ENCODE assay signal across 25 cellular contexts in genomic region chr4:100762738-100763137, GRCh38.
DNase-seq lines count a peak whose midpoint lies in the region; ATAC-seq, FAIRE-seq and TF ChIP-seq lines count a peak whose summit lies in the region.
"Had no signal": no experiment of that assay in that cellular context is flagged by ENCODE, and none has a peak within 500 bp of the region (broad histone marks: within the 10 kb centered on the region; RNA-seq: fewer than 3 reads in every experiment).

No MANE protein-coding gene starts in this region.

- intact Hi-C loops in HCT116 (cut with micrococcal nuclease) = no loop called here
- intact Hi-C loops in body of pancreas (cut with DNase I) = no loop called here
- intact Hi-C loops in pancreas (cut with DNase I) = no loop called here
- intact Hi-C loops in vagina (cut with DNase I) = no loop called here

- TF ChIP-seq POLR2A in HCT116 (IDR thresholded peaks at IDR 0.05; ENCODE audit: borderline replicate concordance, extremely low read depth, insufficient read depth, insufficient read length) = no peak
- no peak for TF ChIP-seq POLR2A in body of pancreas (IDR thresholded peaks at IDR 0.05)
- TF ChIP-seq POLR2A in vagina (IDR thresholded peaks at IDR 0.05) = no peak

- H3K36me3 ChIP-seq in HCT116 (ENCODE audit: control insufficient read depth in 1 of 2, insufficient read depth in 2 of 2, low read length in 2 of 2) (no peaks in the 10 kb centered on the region), body of pancreas (replicated peaks in 1 of 2; ENCODE audit: insufficient read depth in 1 of 2, low read depth in 2 of 2) (no peaks in the 10 kb centered on the region), pancreas (no peaks in the 10 kb centered on the region), vagina (no peaks in the 10 kb centered on the region)
- H3K36me3 ChIP-seq: BE2C, BLaER1 had no signal

- POLR2A ChIA-PET in HCT116 (lab: Charles Lee) = no interaction called here

- TF ChIP-seq RAD21 in HCT116 (IDR thresholded peaks at IDR 0.05; ENCODE audit: low read depth) = no peak

- H3K27ac ChIP-seq in HCT116 (ENCODE audit: low read depth, low read length) (no peak overlapping the region), body of pancreas (no peak overlapping the region), pancreas (peak overlapping the region in 1 of 4 donors; percentile 22), vagina (no peak overlapping the region)
- H3K27ac ChIP-seq: BLaER1 had no signal

- DNase-seq in HCT116 (ENCODE audit: low read depth, low spot score) (no peak), body of pancreas (peak in 1 of 4 donors; percentile 11), pancreas (no peak), NCI-H187 treated with DMSO at 0.1 percent for 48 hours (lab: John Stamatoyannopoulos, UW) (no peak), vagina (ENCODE audit: extremely low spot score in 2 of 2) (no peak)
- DNase-seq: 8988T; ACHN; BE2C; C1 segment of cervical spinal cord; CD4-positive, alpha-beta memory T cell; CD4-positive, CD25-positive, alpha-beta regulatory T cell; CD8-positive, alpha-beta memory T cell; COR-L47; DMS 273 treated with DMSO at 0.1 percent for 48 hours; DMS153; DMS53; DMS79; DND-41; EL; GDM1 had no signal

- WGBS in body of pancreas, 2 donors = 19 to 22% methylated on average over 1 of the region's 1 CpG
- 11 to 24% methylated on average over 1 of the region's 1 CpG for WGBS in pancreas, 2 donors

- H3K4me1 ChIP-seq in HCT116 (ENCODE audit: control insufficient read depth in 1 of 2, insufficient read depth in 2 of 2, low read length in 2 of 2) = no peaks in the 10 kb centered on the region
- no peaks in the 10 kb centered on the region for H3K4me1 ChIP-seq in body of pancreas
- H3K4me1 ChIP-seq in pancreas = peaks cover 0 to 3% (median 0%) of the 10 kb centered on the region in 3 donors
- H3K4me1 ChIP-seq in vagina = no peaks in the 10 kb centered on the region
- H3K4me1 ChIP-seq: BE2C, BLaER1 had no signal

- TF ChIP-seq CTCF in HCT116 (IDR thresholded peaks at IDR 0.05 in 2 of 3, conservative IDR thresholded peaks at IDR 0.05 in 1 of 3; ENCODE audit: borderline replicate concordance in 1 of 3, insufficient read depth in 1 of 3, low read depth in 2 of 3, low read length in 2 of 3) (no peak), body of pancreas (IDR thresholded peaks at IDR 0.05) (no peak), pancreas (IDR thresholded peaks at IDR 0.05) (no peak), vagina (IDR thresholded peaks at IDR 0.05) (no peak)

- no peaks in the 10 kb centered on the region for H3K27me3 ChIP-seq in HCT116 (ENCODE audit: insufficient read depth, low read length)
- no peaks in the 10 kb centered on the region for H3K27me3 ChIP-seq in body of pancreas
- no peaks in the 10 kb centered on the region for H3K27me3 ChIP-seq in pancreas
- no peaks in the 10 kb centered on the region for H3K27me3 ChIP-seq in vagina
- H3K27me3 ChIP-seq: BE2C, BLaER1 had no signal

- peak overlapping the region; percentile 28 for H2AFZ ChIP-seq in HCT116 (ENCODE audit: low read depth, low read length, poor library complexity, severe bottlenecking)

- H3K9me2 ChIP-seq in HCT116 (ENCODE audit: insufficient read depth) = no peaks in the 10 kb centered on the region

- ATAC-seq in HCT116 (no peak), body of pancreas (peak; percentile 74), pancreas (peak; percentile 48 to 96 (median 80))
- ATAC-seq: GM12878 had no signal

- no peaks in the 10 kb centered on the region for H3K79me2 ChIP-seq in HCT116 (ENCODE audit: insufficient read depth, low read length)

- H3K9me3 ChIP-seq in HCT116 (ENCODE audit: control insufficient read depth in 1 of 2, insufficient read depth in 1 of 2, low read depth in 1 of 2, low read length in 2 of 2) = no peaks in the 10 kb centered on the region
- H3K9me3 ChIP-seq in body of pancreas = no peaks in the 10 kb centered on the region
- H3K9me3 ChIP-seq in pancreas = no peaks in the 10 kb centered on the region
- H3K9me3 ChIP-seq in vagina = peaks cover 7% of the 10 kb centered on the region
- H3K9me3 ChIP-seq: BE2C had no signal

- CTCF ChIA-PET in HCT116 (lab: Charles Lee) = no interaction called here

- H3K9ac ChIP-seq in HCT116 (ENCODE audit: low read length) = no peak overlapping the region
- H3K9ac ChIP-seq: BLaER1 had no signal

- H3K4me2 ChIP-seq in HCT116 (ENCODE audit: low read length) = no peak overlapping the region
- H3K4me2 ChIP-seq: BLaER1 had no signal

- RAD21 ChIA-PET in HCT116 (lab: Charles Lee; ENCODE audit: low non-redundant PET in 1 of 2, low total read pairs in 2 of 2, uncharacterized antibody in 2 of 2, unreplicated experiment in 2 of 2) = no interaction called here

- H3K4me3 ChIP-seq in HCT116 (replicated peaks in 1 of 2; ENCODE audit: low read depth in 1 of 2, low read length in 2 of 2) (no peak overlapping the region), body of pancreas (no peak overlapping the region), pancreas (no peak overlapping the region), vagina (no peak overlapping the region)
- H3K4me3 ChIP-seq: BLaER1, GM12878 had no signal

- no TSS peak for BruUV-seq in HCT116 (replicated peaks; lab: Mats Ljungman, UMichigan)

- H4K20me1 ChIP-seq in HCT116 (ENCODE audit: insufficient read depth) = no peaks in the 10 kb centered on the region
- H4K20me1 ChIP-seq: BLaER1 had no signal

- FAIRE-seq in pancreas (lab: Jason Lieb, UNC) = no peak
- FAIRE-seq: A204.1, GM12878, GM12892, GM18507 had no signal

TF ChIP-seq in HCT116, 20 proteins besides CTCF, POLR2A, EP300 and RAD21:
- no peak for TF ChIP-seq EZH2phosphoT487 (IDR thresholded peaks at IDR 0.05; ENCODE audit: borderline replicate concordance)
